Comparison of ENCODE assay signal across 9 cellular contexts in genomic region chr1:234969011-234969441, GRCh38.
DNase-seq lines count a peak whose midpoint lies in the region; ATAC-seq and TF ChIP-seq lines count a peak whose summit lies in the region.
"Had no signal": no experiment of that assay in that cellular context is flagged by ENCODE, and none has a peak within 500 bp of the region (broad histone marks: within the 10 kb centered on the region; RNA-seq: fewer than 3 reads in every experiment).

No MANE protein-coding gene starts in this region.

- no peaks in the 10 kb centered on the region for H3K9me3 ChIP-seq in sigmoid colon

- DNase-seq in DMS79 treated with DMSO at 0.1 percent for 48 hours (lab: John Stamatoyannopoulos, UW) = peak; percentile 72
- peak; percentile 73 for DNase-seq in NCI-H510A (lab: John Stamatoyannopoulos, UW)
- DNase-seq in ecto neural progenitor cell (ENCODE audit: low spot score) = peak; percentile 26
- DNase-seq in sigmoid colon = peak; percentile 57
- DNase-seq: stimulated activated CD4-positive, alpha-beta T cell treated with anti-CD3 and anti-CD28 coated beads, Interleukin-4, amount 100 ng/mL, for 1 hour had no signal

- TF ChIP-seq CTCF in sigmoid colon (IDR thresholded peaks at IDR 0.05) = no peak

- intact Hi-C loops in sigmoid colon (cut with DNase I) = no loop called here

- H3K4me1 ChIP-seq in sigmoid colon = peaks cover 0 to 59% (median 57%) of the 10 kb centered on the region in 4 donors

- H3K27me3 ChIP-seq in sigmoid colon = no peaks in the 10 kb centered on the region

- ATAC-seq in GM21381 (IDR thresholded peaks at IDR 0.05; ENCODE audit: unreplicated experiment) = no peak
- no peak for ATAC-seq in HG03521 (IDR thresholded peaks at IDR 0.05; ENCODE audit: unreplicated experiment)
- ATAC-seq in GM21737 (IDR thresholded peaks at IDR 0.05; ENCODE audit: unreplicated experiment) = no peak
- ATAC-seq in activated CD4-positive, CD25-positive, alpha-beta regulatory T cell treated with anti-CD3 and anti-CD28 coated beads, Interleukin-2, amount 50 U/mL, for 24 hours = no peak

- no peaks in the 10 kb centered on the region for H3K36me3 ChIP-seq in sigmoid colon

- no peak for TF ChIP-seq EP300 in sigmoid colon (IDR thresholded peaks at IDR 0.05)

- H3K4me3 ChIP-seq in sigmoid colon = no peak overlapping the region

- no peak for TF ChIP-seq POLR2A in sigmoid colon (IDR thresholded peaks at IDR 0.05)

- 62 to 64% methylated on average over 4 of the region's 4 CpGs for WGBS in sigmoid colon, 2 donors

- H3K27ac ChIP-seq in sigmoid colon = peak overlapping the region; percentile 75 to 90 (median 81)
